In the genomic region with DNA sequence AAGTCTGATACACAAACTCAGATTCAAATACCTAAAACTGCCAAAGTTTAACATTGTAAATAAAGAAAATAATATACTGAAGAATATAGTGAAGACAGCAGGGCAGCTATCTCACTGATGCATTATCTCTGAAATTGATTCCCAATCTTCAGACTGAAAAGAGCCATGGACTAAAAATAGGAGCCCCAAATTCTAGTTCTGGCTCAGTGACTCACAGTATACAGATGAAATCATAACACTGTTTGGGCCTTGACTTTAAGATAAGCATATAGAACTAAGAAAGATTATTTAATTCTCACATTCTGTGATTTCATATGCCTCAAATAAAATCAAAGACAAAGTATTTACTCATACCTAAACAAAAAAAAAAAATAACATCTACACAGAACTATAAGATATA, we compare ENCODE assay signal across 22 cellular contexts.
"Had no signal": no experiment of that assay in that cellular context is flagged by ENCODE, and none has a peak within 500 bp of the region (broad histone marks: within the 10 kb centered on the region; RNA-seq: fewer than 3 reads in every experiment).

No MANE protein-coding gene starts in this region.

- H3K4me1 ChIP-seq: ascending aorta, body of pancreas had no signal

- H3K27me3 ChIP-seq: ascending aorta, body of pancreas had no signal

- H3K27ac ChIP-seq: ascending aorta, body of pancreas had no signal

- ATAC-seq: activated CD8-positive, alpha-beta memory T cell treated with anti-CD3 and anti-CD28 coated beads, Interleukin-2, amount 10 ng/mL, durations not matched to agents 7 days and 5 days; body of pancreas; PC-3 had no signal

- DNase-seq: activated B cell treated with CpG ODN at 0.5 μM for 24 hours; activated CD4-positive, alpha-beta T cell treated with anti-CD3 and anti-CD28 coated beads for 1 hour; activated CD4-positive, alpha-beta T cell treated with anti-CD3 and anti-CD28 coated beads, Interleukin-2, amount 10 ng/mL, durations not matched to agents 24 days and 14 days; activated CD4-positive, alpha-beta T cell treated with anti-CD3 and anti-CD28 coated beads, Interleukin-2, amount 50 U/mL, for 48 hours; activated CD8-positive, alpha-beta memory T cell treated with anti-CD3 and anti-CD28 coated beads, Interleukin-2, amount 10 ng/mL, durations not matched to agents 7 days and 5 days; activated effector memory CD4-positive, alpha-beta T cell treated with Interleukin-2 at 50 U/mL for 16 hours; activated naive CD4-positive, alpha-beta T cell; activated T-cell treated with anti-CD3 and anti-CD28 coated beads, Interleukin-2, amount 50 U/mL, for 24 hours; amniotic stem cell; body of pancreas; Kasumi-1; NCI-H1105 treated with DMSO at 0.1 percent for 48 hours; NCI-H1436 treated with DMSO at 0.1 percent for 48 hours; NCI-H187; NCI-H2081; NCI-H446; NCI-H524; PC-3; SHP77 treated with DMSO at 0.1 percent for 48 hours; T-helper 2 cell; T1000 had no signal

- H3K4me3 ChIP-seq: ascending aorta, body of pancreas had no signal

- H3K9me3 ChIP-seq: ascending aorta, body of pancreas had no signal
